Comparison of ENCODE assay signal across 1 cellular context in genomic region chr3:34619990-34620389, GRCh38.
TF ChIP-seq lines count a peak whose summit lies in the region.

No MANE protein-coding gene starts in this region.

TF ChIP-seq in GM12878, 131 proteins besides CTCF, POLR2A, EP300 and RAD21 (continued from another document):
- TF ChIP-seq, protein P1, sequence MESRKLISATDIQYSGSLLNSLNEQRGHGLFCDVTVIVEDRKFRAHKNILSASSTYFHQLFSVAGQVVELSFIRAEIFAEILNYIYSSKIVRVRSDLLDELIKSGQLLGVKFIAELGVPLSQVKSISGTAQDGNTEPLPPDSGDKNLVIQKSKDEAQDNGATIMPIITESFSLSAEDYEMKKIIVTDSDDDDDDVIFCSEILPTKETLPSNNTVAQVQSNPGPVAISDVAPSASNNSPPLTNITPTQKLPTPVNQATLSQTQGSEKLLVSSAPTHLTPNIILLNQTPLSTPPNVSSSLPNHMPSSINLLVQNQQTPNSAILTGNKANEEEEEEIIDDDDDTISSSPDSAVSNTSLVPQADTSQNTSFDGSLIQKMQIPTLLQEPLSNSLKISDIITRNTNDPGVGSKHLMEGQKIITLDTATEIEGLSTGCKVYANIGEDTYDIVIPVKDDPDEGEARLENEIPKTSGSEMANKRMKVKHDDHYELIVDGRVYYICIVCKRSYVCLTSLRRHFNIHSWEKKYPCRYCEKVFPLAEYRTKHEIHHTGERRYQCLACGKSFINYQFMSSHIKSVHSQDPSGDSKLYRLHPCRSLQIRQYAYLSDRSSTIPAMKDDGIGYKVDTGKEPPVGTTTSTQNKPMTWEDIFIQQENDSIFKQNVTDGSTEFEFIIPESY (IDR thresholded peaks at IDR 0.05), result no peak
- TF ChIP-seq GATAD2B (conservative IDR thresholded peaks at IDR 0.05; ENCODE audit: low read depth) (no peak), ELK1 (IDR thresholded peaks at IDR 0.05; ENCODE audit: low read depth, low read length) (no peak), SPI1 (IDR thresholded peaks at IDR 0.05; ENCODE audit: borderline replicate concordance, insufficient read depth, low read depth, low read length) (no peak), ETV6 (conservative IDR thresholded peaks at IDR 0.05 in 1 of 2, IDR thresholded peaks at IDR 0.05 in 1 of 2; ENCODE audit: borderline replicate concordance in 1 of 2, low read depth in 1 of 2) (no peak)
- TF ChIP-seq, protein P2, sequence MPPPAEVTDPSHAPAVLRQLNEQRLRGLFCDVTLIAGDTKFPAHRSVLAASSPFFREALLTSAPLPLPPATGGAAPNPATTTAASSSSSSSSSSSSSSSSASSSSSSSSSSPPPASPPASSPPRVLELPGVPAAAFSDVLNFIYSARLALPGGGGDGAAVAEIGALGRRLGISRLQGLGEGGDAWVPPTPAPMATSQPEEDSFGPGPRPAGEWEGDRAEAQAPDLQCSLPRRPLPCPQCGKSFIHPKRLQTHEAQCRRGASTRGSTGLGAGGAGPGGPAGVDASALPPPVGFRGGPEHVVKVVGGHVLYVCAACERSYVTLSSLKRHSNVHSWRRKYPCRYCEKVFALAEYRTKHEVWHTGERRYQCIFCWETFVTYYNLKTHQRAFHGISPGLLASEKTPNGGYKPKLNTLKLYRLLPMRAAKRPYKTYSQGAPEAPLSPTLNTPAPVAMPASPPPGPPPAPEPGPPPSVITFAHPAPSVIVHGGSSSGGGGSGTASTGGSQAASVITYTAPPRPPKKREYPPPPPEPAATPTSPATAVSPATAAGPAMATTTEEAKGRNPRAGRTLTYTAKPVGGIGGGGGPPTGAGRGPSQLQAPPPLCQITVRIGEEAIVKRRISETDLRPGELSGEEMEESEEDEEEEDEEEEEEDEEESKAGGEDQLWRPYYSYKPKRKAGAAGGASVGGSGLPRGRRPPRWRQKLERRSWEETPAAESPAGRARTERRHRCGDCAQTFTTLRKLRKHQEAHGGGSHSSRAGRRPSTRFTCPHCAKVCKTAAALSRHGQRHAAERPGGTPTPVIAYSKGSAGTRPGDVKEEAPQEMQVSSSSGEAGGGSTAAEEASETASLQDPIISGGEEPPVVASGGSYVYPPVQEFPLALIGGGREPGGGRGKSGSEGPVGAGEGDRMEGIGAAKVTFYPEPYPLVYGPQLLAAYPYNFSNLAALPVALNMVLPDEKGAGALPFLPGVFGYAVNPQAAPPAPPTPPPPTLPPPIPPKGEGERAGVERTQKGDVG (CRISPR knock-in tag; IDR thresholded peaks at IDR 0.05), result no peak
